Comparison of ENCODE assay signal across 9 cellular contexts in the genomic region with DNA sequence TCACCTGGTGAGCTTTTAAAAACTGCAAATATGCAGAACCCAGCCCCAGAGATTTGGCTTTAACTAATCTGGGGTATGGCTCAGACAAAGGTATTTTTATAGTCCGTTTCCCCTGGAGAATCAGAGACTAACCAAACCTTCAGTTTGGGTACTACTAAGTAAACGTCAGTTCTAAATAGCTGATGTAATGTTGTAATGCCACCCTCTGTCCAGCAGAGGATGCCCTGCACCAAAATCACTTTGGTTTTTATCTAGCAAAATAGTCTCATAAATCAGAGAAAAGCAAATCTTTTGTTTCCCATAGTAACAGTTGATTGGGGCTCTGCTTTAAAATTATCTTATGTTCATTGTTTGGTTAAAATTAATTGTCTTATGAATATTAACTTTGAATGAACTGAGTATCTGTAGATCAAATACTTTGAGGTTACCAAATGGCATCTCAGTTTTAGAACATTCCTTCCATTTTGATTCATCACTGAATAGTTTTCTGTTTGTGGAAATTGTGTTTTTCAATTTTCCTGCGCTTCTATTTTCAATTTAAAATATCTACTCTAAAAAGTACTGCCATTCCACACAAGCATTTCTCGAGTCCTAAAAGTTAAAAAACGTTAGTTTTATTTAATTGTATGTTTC.
A peak's percentile ranks its signal among the peaks of the same experiment; 100 is the strongest.
DNase-seq lines count a peak whose midpoint lies in the region; ATAC-seq, FAIRE-seq and TF ChIP-seq lines count a peak whose summit lies in the region.
"Had no signal": no experiment of that assay in that cellular context is flagged by ENCODE, and none has a peak within 500 bp of the region (broad histone marks: within the 10 kb centered on the region; RNA-seq: fewer than 3 reads in every experiment).

No MANE protein-coding gene starts in this region.

- peaks cover 2% of the 10 kb centered on the region for H3K27me3 Mint-ChIP-seq in brain
- H3K27me3 Mint-ChIP-seq: naive thymus-derived CD8-positive, alpha-beta T cell had no signal

- H3K36me3 ChIP-seq in BJ (ENCODE audit: control insufficient read depth, insufficient read depth, low read length) (no peaks in the 10 kb centered on the region), upper lobe of right lung (no peaks in the 10 kb centered on the region)

- no peaks in the 10 kb centered on the region for H3K9me3 Mint-ChIP-seq in brain
- H3K9me3 Mint-ChIP-seq: naive thymus-derived CD8-positive, alpha-beta T cell had no signal

- ATAC-seq in HG02943 (IDR thresholded peaks at IDR 0.05; ENCODE audit: low read depth, unreplicated experiment) (peak; percentile 61), upper lobe of right lung (peak; percentile 65)
- ATAC-seq: naive thymus-derived CD8-positive, alpha-beta T cell had no signal

- CTCF ChIA-PET in BJ (lab: Yijun Ruan, JAX), result interaction anchor here (0.6 to 3.1 kb wide), 14 partner anchors 10 to 603 kb away, joined by 3 to 24 read pairs (median 4); no protein-coding TSS in a partner anchor

- intact Hi-C loops in upper lobe of right lung (cut with DNase I), result no loop called here

- H3K27ac ChIP-seq in upper lobe of right lung, result no peak overlapping the region

- H3K27ac Mint-ChIP-seq in brain, result no peak overlapping the region
- H3K27ac Mint-ChIP-seq: naive thymus-derived CD8-positive, alpha-beta T cell had no signal

- TF ChIP-seq POLR2A in GM12891 (IDR thresholded peaks at IDR 0.05; ENCODE audit: low read depth, low read length), result no peak

- H3K27me3 ChIP-seq in BJ (ENCODE audit: control insufficient read depth, insufficient read depth, low read length) (no peaks in the 10 kb centered on the region), upper lobe of right lung (no peaks in the 10 kb centered on the region)

- TF ChIP-seq CTCF in BJ (IDR thresholded peaks at IDR 0.05; ENCODE audit: insufficient read depth, low read depth, low read length) (peak; percentile 98), brain (conservative IDR thresholded peaks at IDR 0.05) (peak; percentile 86 to 96), upper lobe of right lung (IDR thresholded peaks at IDR 0.05) (peak; percentile 96)

- H3K4me1 Mint-ChIP-seq in brain, result no peaks in the 10 kb centered on the region
- H3K4me1 Mint-ChIP-seq: naive thymus-derived CD8-positive, alpha-beta T cell had no signal

- H3K4me3 ChIP-seq in BJ (ENCODE audit: low read depth, low read length), result no peak overlapping the region
- H3K4me3 ChIP-seq in upper lobe of right lung, result no peak overlapping the region

- no peak overlapping the region for H3K4me3 Mint-ChIP-seq in brain
- H3K4me3 Mint-ChIP-seq: naive thymus-derived CD8-positive, alpha-beta T cell had no signal

- DNase-seq in BJ (ENCODE audit: low read depth) (no peak), GM12891 (ENCODE audit: insufficient read length, low spot score) (no peak), NCI-H2196 treated with DMSO at 0.1 percent for 48 hours (lab: John Stamatoyannopoulos, UW; ENCODE audit: unreplicated experiment) (peak; percentile 3), kidney glomerular epithelial cell (lab: John Stamatoyannopoulos, UW) (peak; percentile 48), upper lobe of right lung (no peak)
- no peak for DNase-seq in activated CD8-positive, alpha-beta memory T cell treated with anti-CD3 and anti-CD28 coated beads for 24 hours

- peak; percentile 51 for FAIRE-seq in GM12891 (lab: Jason Lieb, UNC)

- no peaks in the 10 kb centered on the region for H3K4me1 ChIP-seq in upper lobe of right lung

- no peaks in the 10 kb centered on the region for H3K9me3 ChIP-seq in upper lobe of right lung

- peaks cover 15% of the 10 kb centered on the region for H3K36me3 Mint-ChIP-seq in brain

- POLR2A ChIA-PET in BJ (lab: Charles Lee), result no interaction called here

TF ChIP-seq in GM12891, 5 proteins besides CTCF, POLR2A, EP300 and RAD21:
- TF ChIP-seq SPI1 (IDR thresholded peaks at IDR 0.05; ENCODE audit: low read depth, low read length) (no peak), POLR2AphosphoS5 (IDR thresholded peaks at IDR 0.05; ENCODE audit: low read depth, low read length) (no peak)

Comparison
In these comparisons a context has a peak if more than half of its experiments do, and no peak if none do; other contexts are left out.
1. DNase-seq: peak in NCI-H2196 treated with DMSO at 0.1 percent for 48 hours (single experiment) and kidney glomerular epithelial cell (single experiment); none in BJ (single experiment), GM12891 (single experiment), upper lobe of right lung (single experiment) and activated CD8-positive, alpha-beta memory T cell treated with anti-CD3 and anti-CD28 coated beads for 24 hours (single experiment).
2. Peak in every context shown above with its lines, with median percentiles within 50 percentile points of each other: CTCF ChIP-seq.